Comparison of ENCODE assay signal across 25 cellular contexts in genomic region chr1:227726318-227726717, GRCh38. TPM values are rescaled to one million over a fixed set of nuclear protein-coding genes. Genes with fewer than 3 reads are reported as not detected.
DNase-seq lines count a peak whose midpoint lies in the region; ATAC-seq and TF ChIP-seq lines count a peak whose summit lies in the region.
"Had no signal": no experiment of that assay in that cellular context is flagged by ENCODE, and none has a peak within 500 bp of the region (broad histone marks: within the 10 kb centered on the region; RNA-seq: fewer than 3 reads in every experiment).

No MANE protein-coding gene starts in this region.

- no peak for TF ChIP-seq CTCF in OCI-LY3 (IDR thresholded peaks at IDR 0.05; ENCODE audit: low read depth, low read length)
- no peak for TF ChIP-seq CTCF in foreskin keratinocyte (conservative IDR thresholded peaks at IDR 0.05)

- H3K27ac ChIP-seq in CD4-positive, CD25-positive, alpha-beta regulatory T cell (ENCODE audit: insufficient read depth, low read length, poor library complexity, severe bottlenecking), result no peak overlapping the region
- H3K27ac ChIP-seq in OCI-LY3 (ENCODE audit: low read length) (peak overlapping the region; percentile 89), foreskin keratinocyte (no peak overlapping the region)
- H3K27ac ChIP-seq: 22Rv1; A549; BLaER1 treated with 17β-estradiol and CSF1 and Interleukin-3, amounts not matched to agents 10 nM and 100 nM had no signal

- peaks cover 21% of the 10 kb centered on the region; the same call in 1 of the 2 replicates for H3K79me2 ChIP-seq in OCI-LY3 (ENCODE audit: low read length)

- no peaks in the 10 kb centered on the region for H3K27me3 ChIP-seq in CD4-positive, CD25-positive, alpha-beta regulatory T cell (ENCODE audit: control insufficient read depth, insufficient read depth, low read length)
- no peaks in the 10 kb centered on the region for H3K27me3 ChIP-seq in OCI-LY3 (ENCODE audit: low read depth, low read length)
- no peaks in the 10 kb centered on the region for H3K27me3 ChIP-seq in foreskin keratinocyte
- H3K27me3 ChIP-seq: BLaER1 treated with 17β-estradiol and CSF1 and Interleukin-3, amounts not matched to agents 10 nM and 100 nM had no signal

- peaks cover 5% of the 10 kb centered on the region for H3K27me3 Mint-ChIP-seq in CD4-positive, CD25-positive, alpha-beta regulatory T cell
- H3K27me3 Mint-ChIP-seq in natural killer cell treated with Interleukin-12 subunit alpha and Interleukin-12 subunit beta and Interleukin-15 and Interleukin-18, amount 100 ng/mL, for 72 hours, result peaks cover 0 to 13% of the 10 kb centered on the region in 2 donors
- H3K27me3 Mint-ChIP-seq in activated T-cell treated with anti-CD3 and anti-CD28 coated beads, Interleukin-2, amount 50 U/mL, for 4 hours (ENCODE audit: low read depth), result no peaks in the 10 kb centered on the region
- H3K27me3 Mint-ChIP-seq: B cell had no signal

- H3K36me3 ChIP-seq in CD4-positive, CD25-positive, alpha-beta regulatory T cell (ENCODE audit: control insufficient read depth, insufficient read depth, low read length), result no peaks in the 10 kb centered on the region
- H3K36me3 ChIP-seq in OCI-LY3 (replicated peaks; ENCODE audit: low read depth, low read length), result peaks cover 12% of the 10 kb centered on the region

- H3K4me1 Mint-ChIP-seq in CD4-positive, CD25-positive, alpha-beta regulatory T cell, result peaks cover 0 to 24% (median 12%) of the 10 kb centered on the region in 4 donors
- peaks cover 0 to 8% of the 10 kb centered on the region in 2 donors for H3K4me1 Mint-ChIP-seq in natural killer cell treated with Interleukin-12 subunit alpha and Interleukin-12 subunit beta and Interleukin-15 and Interleukin-18, amount 100 ng/mL, for 72 hours (ENCODE audit: low read depth in 2 of 2)
- peaks cover 20% of the 10 kb centered on the region for H3K4me1 Mint-ChIP-seq in activated T-cell treated with anti-CD3 and anti-CD28 coated beads, Interleukin-2, amount 50 U/mL, for 4 hours (ENCODE audit: low read depth)

- peaks cover 21% of the 10 kb centered on the region for H3K4me1 ChIP-seq in CD4-positive, CD25-positive, alpha-beta regulatory T cell (ENCODE audit: control insufficient read depth, insufficient read depth, low read length, poor library complexity, severe bottlenecking)
- H3K4me1 ChIP-seq in OCI-LY3 (ENCODE audit: low read length) (peaks cover 47% of the 10 kb centered on the region), foreskin keratinocyte (no peaks in the 10 kb centered on the region)

- CTCF ChIA-PET in HEK293T (lab: Yijun Ruan, JAX), result no interaction called here

- no peak for ATAC-seq in CD4-positive, CD25-positive, alpha-beta regulatory T cell (ENCODE audit: low read depth in 2 of 2)
- no peak for ATAC-seq in SK-N-SH treated with all-trans-retinoic acid at 6 μM for 48 hours
- ATAC-seq in natural killer cell treated with Interleukin-12 subunit alpha and Interleukin-12 subunit beta and Interleukin-15 and Interleukin-18, amount 100 ng/mL, for 72 hours, result no peak
- ATAC-seq in foreskin keratinocyte, result no peak
- ATAC-seq in activated T-cell treated with anti-CD3 and anti-CD28 coated beads, Interleukin-2, amount 50 U/mL, for 4 hours, result no peak
- ATAC-seq: A549, GM12878 had no signal

- no peak overlapping the region for H3K4me3 ChIP-seq in CD4-positive, CD25-positive, alpha-beta regulatory T cell (ENCODE audit: low read depth, low read length)
- H3K4me3 ChIP-seq in OCI-LY3 (ENCODE audit: low read length), result no peak overlapping the region
- H3K4me3 ChIP-seq: A549; BLaER1 treated with 17β-estradiol and CSF1 and Interleukin-3, amounts not matched to agents 10 nM and 100 nM; GM12878 had no signal

- H3K9me3 Mint-ChIP-seq in CD4-positive, CD25-positive, alpha-beta regulatory T cell, result peaks cover 0 to 23% (median 9%) of the 10 kb centered on the region in 7 donors
- H3K9me3 Mint-ChIP-seq in natural killer cell treated with Interleukin-12 subunit alpha and Interleukin-12 subunit beta and Interleukin-15 and Interleukin-18, amount 100 ng/mL, for 72 hours, result peaks cover 14% of the 10 kb centered on the region
- peaks cover 19% of the 10 kb centered on the region for H3K9me3 Mint-ChIP-seq in activated T-cell treated with anti-CD3 and anti-CD28 coated beads, Interleukin-2, amount 50 U/mL, for 4 hours

- POLR2A ChIA-PET in HEK293T (lab: Yijun Ruan, JAX), result no interaction called here

- peak overlapping the region; percentile 63; the same call in 1 of the 2 replicates for H3K4me2 ChIP-seq in OCI-LY3 (ENCODE audit: low read length)
- H3K4me2 ChIP-seq: A549 had no signal

- DNase-seq in CD4-positive, CD25-positive, alpha-beta regulatory T cell, result no peak
- DNase-seq in HEK293T (ENCODE audit: extremely low spot score) (no peak), C1 segment of cervical spinal cord (lab: John Stamatoyannopoulos, UW) (no peak), foreskin keratinocyte (no peak)
- no peak for DNase-seq in natural killer cell treated with Interleukin-12 subunit alpha and Interleukin-12 subunit beta and Interleukin-15 and Interleukin-18, amount 100 ng/mL, for 72 hours (ENCODE audit: low spot score)
- no peak for DNase-seq in activated T-cell treated with anti-CD3 and anti-CD28 coated beads, Interleukin-2, amount 50 U/mL, for 4 hours
- DNase-seq: AML-193; CD4-positive, alpha-beta memory T cell; CD8-positive, alpha-beta memory T cell; COR-L47; DMS 273 treated with DMSO at 0.1 percent for 48 hours; DMS153; DMS53; DMS79; DND-41; EL; GDM1 had no signal

- no peak overlapping the region; the same call in 1 of the 2 replicates for H3K9ac ChIP-seq in OCI-LY3 (ENCODE audit: low read length)
- H3K9ac ChIP-seq: BLaER1 treated with 17β-estradiol and CSF1 and Interleukin-3, amounts not matched to agents 10 nM and 100 nM had no signal

- no peak overlapping the region for H3K27ac Mint-ChIP-seq in CD4-positive, CD25-positive, alpha-beta regulatory T cell
- H3K27ac Mint-ChIP-seq in natural killer cell treated with Interleukin-12 subunit alpha and Interleukin-12 subunit beta and Interleukin-15 and Interleukin-18, amount 100 ng/mL, for 72 hours, result no peak overlapping the region
- H3K27ac Mint-ChIP-seq: CD14-positive monocyte; CD4-positive, alpha-beta memory T cell; CD8-positive, alpha-beta memory T cell had no signal

- H3K36me3 Mint-ChIP-seq in CD4-positive, CD25-positive, alpha-beta regulatory T cell, result peaks cover 5% of the 10 kb centered on the region
- H3K36me3 Mint-ChIP-seq in natural killer cell treated with Interleukin-12 subunit alpha and Interleukin-12 subunit beta and Interleukin-15 and Interleukin-18, amount 100 ng/mL, for 72 hours, result peaks cover 27% of the 10 kb centered on the region
- H3K36me3 Mint-ChIP-seq in activated T-cell treated with anti-CD3 and anti-CD28 coated beads, Interleukin-2, amount 50 U/mL, for 4 hours (ENCODE audit: insufficient read depth), result no peaks in the 10 kb centered on the region

- H4K20me1 ChIP-seq in OCI-LY3 (ENCODE audit: insufficient read depth, low read length), result peaks cover 14% of the 10 kb centered on the region

- peak overlapping the region in 3 of 4 donors; percentile 0 to 69 (median 40) for H3K4me3 Mint-ChIP-seq in CD4-positive, CD25-positive, alpha-beta regulatory T cell
- H3K4me3 Mint-ChIP-seq in natural killer cell treated with Interleukin-12 subunit alpha and Interleukin-12 subunit beta and Interleukin-15 and Interleukin-18, amount 100 ng/mL, for 72 hours, result no peak overlapping the region
- H3K4me3 Mint-ChIP-seq in activated T-cell treated with anti-CD3 and anti-CD28 coated beads, Interleukin-2, amount 50 U/mL, for 4 hours, result no peak overlapping the region

- H2AFZ ChIP-seq in OCI-LY3 (ENCODE audit: low read depth, low read length), result no peak overlapping the region

- H3K9me3 ChIP-seq in CD4-positive, CD25-positive, alpha-beta regulatory T cell (ENCODE audit: control insufficient read depth in 2 of 2, low read length in 2 of 2), result peaks cover 3 to 11% of the 10 kb centered on the region in 2 experiments
- H3K9me3 ChIP-seq in OCI-LY3 (ENCODE audit: insufficient read depth, low read length), result peaks cover 12% of the 10 kb centered on the region; the same call in 1 of the 2 replicates

TF ChIP-seq in HEK293T, 16 proteins besides CTCF, POLR2A, EP300 and RAD21:
- TF ChIP-seq ELF4 (IDR thresholded peaks at IDR 0.05), result no peak
- TF ChIP-seq ZNF384 (IDR thresholded peaks at IDR 0.05), result 0 out of 2 replicates have a peak, but pooled peaks have one; percentile 3
- TF ChIP-seq L3MBTL2 (conservative IDR thresholded peaks at IDR 0.05), result no peak
- no peak for TF ChIP-seq LEF1 (IDR thresholded peaks at IDR 0.05; ENCODE audit: borderline replicate concordance)
- TF ChIP-seq FOXA1 (IDR thresholded peaks at IDR 0.05), result no peak
TF ChIP-seq in HEK293T: peak in this region for 1.

TF ChIP-seq in SK-N-SH treated with all-trans-retinoic acid at 6 μM for 48 hours, 23 proteins besides CTCF, POLR2A, EP300 and RAD21:
- peak; percentile 85 for TF ChIP-seq TCF4 (CRISPR knock-in tag; IDR thresholded peaks at IDR 0.05; ENCODE audit: borderline replicate concordance)
- TF ChIP-seq ZFP3 (CRISPR knock-in tag; IDR thresholded peaks at IDR 0.05), result no peak

RNA-seq across cellular contexts. Expression of gene JMJD4, which starts 8.8 kb away (rescaled TPM):
- total RNA-seq in CD4-positive, CD25-positive, alpha-beta regulatory T cell, result 9.7 TPM
- polyA plus RNA-seq in CD4-positive, CD25-positive, alpha-beta regulatory T cell, result 10 to 100 TPM; 22.3 to 28.9 (median 26.8) TPM
- total RNA-seq in natural killer cell treated with Interleukin-12 subunit alpha and Interleukin-12 subunit beta and Interleukin-15 and Interleukin-18, amount 100 ng/mL, for 72 hours, result 10 to 100 TPM; 17.3 to 34.0 TPM
- 24.2 and 26.2 TPM in 2 replicates for total RNA-seq in foreskin keratinocyte
- 23.6 and 24.6 TPM in 2 replicates for polyA plus RNA-seq in foreskin keratinocyte
- 10 to 100 TPM; 42.2 to 49.0 (median 45.4) TPM for total RNA-seq in activated T-cell treated with anti-CD3 and anti-CD28 coated beads, Interleukin-2, amount 50 U/mL, for 4 hours

RNA-seq across cellular contexts. Expression of gene SNAP47, which starts 8.9 kb away (rescaled TPM):
- total RNA-seq in CD4-positive, CD25-positive, alpha-beta regulatory T cell, result 26.3 TPM
- 10 to 100 TPM; 47.0 to 60.1 (median 52.0) TPM for polyA plus RNA-seq in CD4-positive, CD25-positive, alpha-beta regulatory T cell
- 10 to 100 TPM; 23.5 to 32.5 TPM for total RNA-seq in natural killer cell treated with Interleukin-12 subunit alpha and Interleukin-12 subunit beta and Interleukin-15 and Interleukin-18, amount 100 ng/mL, for 72 hours
- 30.9 and 33.1 TPM in 2 replicates for total RNA-seq in foreskin keratinocyte
- 25.1 and 27.0 TPM in 2 replicates for polyA plus RNA-seq in foreskin keratinocyte
- 10 to 100 TPM; 28.9 to 30.0 (median 29.6) TPM for total RNA-seq in activated T-cell treated with anti-CD3 and anti-CD28 coated beads, Interleukin-2, amount 50 U/mL, for 4 hours

Comparison
In these comparisons a context has a peak if more than half of its experiments do, and no peak if none do; other contexts are left out.
1. H3K4me3 Mint-ChIP-seq: peak in CD4-positive, CD25-positive, alpha-beta regulatory T cell (3 of 4); none in natural killer cell treated with Interleukin-12 subunit alpha and Interleukin-12 subunit beta and Interleukin-15 and Interleukin-18, amount 100 ng/mL, for 72 hours (single experiment) and activated T-cell treated with anti-CD3 and anti-CD28 coated beads, Interleukin-2, amount 50 U/mL, for 4 hours (single experiment).